11 cellular contexts compared by ENCODE assay signal in the genomic region with DNA sequence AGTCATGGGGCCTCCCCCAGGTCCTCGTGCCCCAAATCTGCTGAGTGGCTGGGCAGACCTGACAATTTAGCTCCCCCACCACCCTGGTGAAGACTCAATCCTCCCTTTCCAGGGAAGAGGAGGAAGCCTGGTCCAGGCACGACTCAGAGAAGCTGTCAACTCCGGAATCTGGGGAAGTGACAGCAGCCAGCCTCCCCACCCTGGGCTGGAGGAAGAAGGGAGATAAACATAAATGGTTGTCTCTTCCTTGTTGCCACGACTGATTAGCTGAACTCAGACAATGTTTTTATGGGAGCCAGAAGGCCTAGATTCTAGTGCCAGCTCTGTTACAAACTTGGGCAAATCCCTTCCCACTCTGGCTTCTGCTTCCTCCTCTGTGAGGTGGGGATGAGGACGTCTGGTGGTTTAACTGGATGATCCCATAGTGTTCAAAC. TPM values are rescaled to one million over a fixed set of nuclear protein-coding genes. Genes with fewer than 3 reads are reported as not detected.
DNase-seq lines count a peak whose midpoint lies in the region; ATAC-seq and TF ChIP-seq lines count a peak whose summit lies in the region.
"Had no signal": no experiment of that assay in that cellular context is flagged by ENCODE, and none has a peak within 500 bp of the region (broad histone marks: within the 10 kb centered on the region; RNA-seq: fewer than 3 reads in every experiment).

No MANE protein-coding gene starts in this region.

- H3K4me1 Mint-ChIP-seq in dendritic cell treated with granulocyte-macrophage colony-stimulating factor and Interleukin-4, amounts not matched to agents 40 ng/mL and 50 ng/mL, for 4 days (ENCODE audit: low read depth) = peaks cover 50% of the 10 kb centered on the region
- peaks cover 36 to 79% (median 72%) of the 10 kb centered on the region in 4 donors for H3K4me1 Mint-ChIP-seq in naive thymus-derived CD8-positive, alpha-beta T cell

- H3K27me3 ChIP-seq in upper lobe of left lung = no peaks in the 10 kb centered on the region

- no peak overlapping the region for H3K4me3 ChIP-seq in upper lobe of left lung

- DNase-seq in activated effector memory CD4-positive, alpha-beta T cell treated with anti-CD3 and anti-CD28 coated beads, Interleukin-2, amount 50 U/mL, for 16 hours = peak; percentile 47
- DNase-seq in activated effector memory CD4-positive, alpha-beta T cell treated with Interleukin-2 at 50 U/mL for 16 hours = no peak
- no peak for DNase-seq in naive thymus-derived CD8-positive, alpha-beta T cell
- peak in 1 of 2 donors; percentile 52 for DNase-seq in upper lobe of left lung
- DNase-seq in HK-2 (ENCODE audit: unreplicated experiment) = no peak
- DNase-seq: left colon, NCI-H1417 treated with DMSO at 0.1 percent for 48 hours had no signal

- TF ChIP-seq CTCF in upper lobe of left lung (IDR thresholded peaks at IDR 0.05) = no peak

- H3K9me3 ChIP-seq in upper lobe of left lung = no peaks in the 10 kb centered on the region

- no peak for ATAC-seq in naive thymus-derived CD8-positive, alpha-beta T cell
- ATAC-seq in upper lobe of left lung (ENCODE audit: low FRiP score in 2 of 2) (peak; percentile 47 to 61), HG02588 (IDR thresholded peaks at IDR 0.05; ENCODE audit: unreplicated experiment) (no peak), HG03521 (IDR thresholded peaks at IDR 0.05; ENCODE audit: unreplicated experiment) (no peak)
- ATAC-seq: left colon had no signal

- intact Hi-C loops in dendritic cell treated with granulocyte-macrophage colony-stimulating factor and Interleukin-4, amounts not matched to agents 40 ng/mL and 50 ng/mL, for 4 days (cut with micrococcal nuclease) = no loop called here

- peaks cover 0 to 7% (median 0%) of the 10 kb centered on the region in 4 donors for H3K36me3 ChIP-seq in upper lobe of left lung

- H3K4me1 ChIP-seq in upper lobe of left lung = peaks cover 55 to 61% (median 58%) of the 10 kb centered on the region in 4 donors

- peak overlapping the region; percentile 75 for H3K27ac Mint-ChIP-seq in dendritic cell treated with granulocyte-macrophage colony-stimulating factor and Interleukin-4, amounts not matched to agents 40 ng/mL and 50 ng/mL, for 4 days
- peak overlapping the region; percentile 91 to 100 (median 94) for H3K27ac Mint-ChIP-seq in naive thymus-derived CD8-positive, alpha-beta T cell
- H3K27ac Mint-ChIP-seq: activated T-helper 1 cell treated with anti-CD3 and anti-CD28 coated beads, Interleukin-12 subunit alpha, Interleukin-12 subunit beta, Interleukin-2, Interleukin-4 antibody, amounts not matched to agents 30 ng/mL and 10 ng/mL and 1 ng/mL, durations not matched to agents 14 hours and 24 hours and 36 hours had no signal

- POLR2A ChIA-PET in naive thymus-derived CD8-positive, alpha-beta T cell (lab: Charles Lee) = interaction anchor here (0.9 to 2.3 kb wide), 11 partner anchors 11 to 128 kb away, joined by 3 to 28 read pairs (median 5); a partner anchor contains a TSS

- 13 to 18% methylated on average over 5 of the region's 5 CpGs for WGBS in upper lobe of left lung, 2 donors

- peak overlapping the region; percentile 72 to 95 (median 86) for H3K27ac ChIP-seq in upper lobe of left lung

- TF ChIP-seq POLR2A in upper lobe of left lung (IDR thresholded peaks at IDR 0.05) = no peak

- TF ChIP-seq EP300 in upper lobe of left lung (IDR thresholded peaks at IDR 0.05) = peak in 2 of 4 donors; percentile 9 to 29

- H3K9me3 Mint-ChIP-seq in dendritic cell treated with granulocyte-macrophage colony-stimulating factor and Interleukin-4, amounts not matched to agents 40 ng/mL and 50 ng/mL, for 4 days = no peaks in the 10 kb centered on the region
- H3K9me3 Mint-ChIP-seq in naive thymus-derived CD8-positive, alpha-beta T cell = no peaks in the 10 kb centered on the region
- H3K9me3 Mint-ChIP-seq: activated T-helper 1 cell treated with anti-CD3 and anti-CD28 coated beads, Interleukin-12 subunit alpha, Interleukin-12 subunit beta, Interleukin-2, Interleukin-4 antibody, amounts not matched to agents 30 ng/mL and 10 ng/mL and 1 ng/mL, durations not matched to agents 14 hours and 24 hours and 36 hours had no signal

- no peak overlapping the region for H3K4me3 Mint-ChIP-seq in dendritic cell treated with granulocyte-macrophage colony-stimulating factor and Interleukin-4, amounts not matched to agents 40 ng/mL and 50 ng/mL, for 4 days
- H3K4me3 Mint-ChIP-seq in naive thymus-derived CD8-positive, alpha-beta T cell = peak overlapping the region; percentile 8 to 88 (median 64)

- no peaks in the 10 kb centered on the region for H3K27me3 Mint-ChIP-seq in dendritic cell treated with granulocyte-macrophage colony-stimulating factor and Interleukin-4, amounts not matched to agents 40 ng/mL and 50 ng/mL, for 4 days
- no peaks in the 10 kb centered on the region for H3K27me3 Mint-ChIP-seq in naive thymus-derived CD8-positive, alpha-beta T cell

- H3K36me3 Mint-ChIP-seq in dendritic cell treated with granulocyte-macrophage colony-stimulating factor and Interleukin-4, amounts not matched to agents 40 ng/mL and 50 ng/mL, for 4 days (ENCODE audit: low read depth) = peaks cover 13% of the 10 kb centered on the region
- H3K36me3 Mint-ChIP-seq in naive thymus-derived CD8-positive, alpha-beta T cell = peaks cover 0 to 24% (median 7%) of the 10 kb centered on the region in 3 donors

RNA-seq across cellular contexts. Expression of a gene that starts 15.4 kb away (rescaled TPM):
- total RNA-seq in naive thymus-derived CD8-positive, alpha-beta T cell = 100 to 1,000 TPM; 131 to 151 TPM
- polyA plus RNA-seq in naive thymus-derived CD8-positive, alpha-beta T cell = 100 to 1,000 TPM in 1 of 3 donors, 10 to 100 TPM in 2; 79.8 to 130 (median 98.1) TPM
- 100 to 1,000 TPM in 3 of 6 donors, 10 to 100 TPM in 3; 61.0 to 119 (median 92.6) TPM for total RNA-seq in upper lobe of left lung

RNA-seq across cellular contexts. Expression of a gene that starts 44.5 kb away (rescaled TPM):
- 10 to 100 TPM; 12.5 to 13.8 TPM for total RNA-seq in naive thymus-derived CD8-positive, alpha-beta T cell
- 1 to 10 TPM; 3.8 to 6.5 (median 5.6) TPM for polyA plus RNA-seq in naive thymus-derived CD8-positive, alpha-beta T cell
- total RNA-seq in upper lobe of left lung = 100 to 1,000 TPM in 1 of 6 donors, 10 to 100 TPM in 5; 27.2 to 129 (median 59.0) TPM

RNA-seq across cellular contexts. Expression of a gene that starts 50.9 kb away (rescaled TPM):
- 100 to 1,000 TPM; 334 to 359 TPM for total RNA-seq in naive thymus-derived CD8-positive, alpha-beta T cell
- polyA plus RNA-seq in naive thymus-derived CD8-positive, alpha-beta T cell = 100 to 1,000 TPM; 242 to 318 (median 254) TPM
- total RNA-seq in upper lobe of left lung = 100 to 1,000 TPM in 1 of 6 donors, 10 to 100 TPM in 5; 68.5 to 176 (median 84.5) TPM

Comparison
In these comparisons a context has a peak if more than half of its experiments do, and no peak if none do; other contexts are left out.
1. ATAC-seq: peak in upper lobe of left lung (2 of 2); none in naive thymus-derived CD8-positive, alpha-beta T cell (0 of 2), HG02588 (single experiment) and HG03521 (single experiment).